1 cellular context compared by ENCODE assay signal in the genomic region with DNA sequence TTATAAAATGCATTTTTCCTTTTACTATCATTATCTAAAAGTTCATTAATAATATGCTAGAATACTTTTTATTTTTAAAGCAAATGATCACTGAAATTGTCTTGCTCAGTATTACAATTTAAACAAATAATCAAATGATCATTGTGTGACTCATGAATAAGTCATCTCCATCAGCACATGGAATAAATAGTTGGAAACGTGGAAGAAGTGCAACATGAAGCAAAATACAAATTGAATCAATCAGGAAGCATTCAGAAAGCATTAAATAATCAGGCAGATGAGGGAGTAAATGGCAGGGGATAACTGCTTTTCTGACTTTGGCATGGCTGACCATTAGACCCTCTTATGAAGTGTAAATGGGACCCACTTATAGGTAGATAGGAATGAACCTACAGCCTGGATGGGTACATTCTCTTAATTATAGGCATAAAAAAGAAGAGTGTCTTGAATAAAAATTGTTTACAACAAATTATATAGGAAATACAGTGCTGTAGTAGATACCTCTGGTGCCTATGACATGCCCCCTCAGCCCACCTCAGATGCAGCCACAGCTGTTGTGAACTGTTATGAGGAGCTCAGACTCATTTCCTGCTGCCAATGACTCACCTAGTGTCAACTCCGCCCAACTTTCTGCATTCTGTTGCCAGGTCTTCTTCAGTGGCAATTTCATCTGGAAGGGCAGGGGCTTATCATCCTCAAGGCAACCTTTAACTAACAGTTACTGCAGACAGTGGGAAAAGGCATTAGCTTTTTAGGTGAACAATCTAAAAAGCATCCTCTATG.
TF ChIP-seq lines count a peak whose summit lies in the region.

No MANE protein-coding gene starts in this region.

TF ChIP-seq in IMR-90, 13 proteins besides CTCF, POLR2A, EP300 and RAD21:
- TF ChIP-seq MAFK (IDR thresholded peaks at IDR 0.05; ENCODE audit: low read depth, low read length) (no peak), SMC3 (IDR thresholded peaks at IDR 0.05; ENCODE audit: low read depth, low read length) (no peak), NFE2L2 (IDR thresholded peaks at IDR 0.05; ENCODE audit: low read depth, low read length) (no peak), RFX5 (IDR thresholded peaks at IDR 0.05; ENCODE audit: low read depth, low read length) (no peak), MXI1 (IDR thresholded peaks at IDR 0.05; ENCODE audit: borderline replicate concordance, low read depth, low read length) (no peak), MAZ (IDR thresholded peaks at IDR 0.05; ENCODE audit: borderline replicate concordance, low read depth, low read length) (no peak), CHD1 (IDR thresholded peaks at IDR 0.05; ENCODE audit: low read depth, low read length) (no peak), RCOR1 (IDR thresholded peaks at IDR 0.05; ENCODE audit: insufficient replicate concordance, low read length) (no peak), FOS (IDR thresholded peaks at IDR 0.05; ENCODE audit: low read depth, low read length) (no peak), BHLHE40 (IDR thresholded peaks at IDR 0.05; ENCODE audit: low read depth, low read length) (no peak), CEBPB (IDR thresholded peaks at IDR 0.05; ENCODE audit: low read depth, low read length) (no peak)
- TF ChIP-seq, protein P1, sequence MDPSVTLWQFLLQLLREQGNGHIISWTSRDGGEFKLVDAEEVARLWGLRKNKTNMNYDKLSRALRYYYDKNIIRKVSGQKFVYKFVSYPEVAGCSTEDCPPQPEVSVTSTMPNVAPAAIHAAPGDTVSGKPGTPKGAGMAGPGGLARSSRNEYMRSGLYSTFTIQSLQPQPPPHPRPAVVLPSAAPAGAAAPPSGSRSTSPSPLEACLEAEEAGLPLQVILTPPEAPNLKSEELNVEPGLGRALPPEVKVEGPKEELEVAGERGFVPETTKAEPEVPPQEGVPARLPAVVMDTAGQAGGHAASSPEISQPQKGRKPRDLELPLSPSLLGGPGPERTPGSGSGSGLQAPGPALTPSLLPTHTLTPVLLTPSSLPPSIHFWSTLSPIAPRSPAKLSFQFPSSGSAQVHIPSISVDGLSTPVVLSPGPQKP (IDR thresholded peaks at IDR 0.05; ENCODE audit: borderline replicate concordance, low read depth, low read length) = no peak
- TF ChIP-seq, protein P2, sequence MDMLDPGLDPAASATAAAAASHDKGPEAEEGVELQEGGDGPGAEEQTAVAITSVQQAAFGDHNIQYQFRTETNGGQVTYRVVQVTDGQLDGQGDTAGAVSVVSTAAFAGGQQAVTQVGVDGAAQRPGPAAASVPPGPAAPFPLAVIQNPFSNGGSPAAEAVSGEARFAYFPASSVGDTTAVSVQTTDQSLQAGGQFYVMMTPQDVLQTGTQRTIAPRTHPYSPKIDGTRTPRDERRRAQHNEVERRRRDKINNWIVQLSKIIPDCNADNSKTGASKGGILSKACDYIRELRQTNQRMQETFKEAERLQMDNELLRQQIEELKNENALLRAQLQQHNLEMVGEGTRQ (IDR thresholded peaks at IDR 0.05; ENCODE audit: low read depth, low read length) = no peak
